14 cellular contexts compared by ENCODE assay signal in the genomic region with DNA sequence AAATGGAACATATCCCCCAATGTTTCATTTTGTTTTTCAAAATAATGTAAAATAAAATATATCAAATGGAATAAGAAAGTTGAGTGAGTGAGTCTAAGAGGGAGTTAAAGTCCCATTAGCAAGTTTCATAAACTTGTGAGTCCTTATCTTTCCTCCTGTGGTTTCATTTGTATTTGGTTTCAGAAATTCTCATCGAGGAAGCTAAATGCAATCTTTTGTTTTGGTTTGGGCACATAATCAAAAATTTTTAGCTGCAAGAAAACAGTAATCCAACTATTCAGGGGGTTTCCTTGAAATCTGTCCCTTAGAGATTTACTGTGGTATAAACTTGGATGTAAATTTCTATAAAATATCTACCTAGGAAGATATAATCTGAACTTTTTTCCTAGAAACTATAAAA.
DNase-seq lines count a peak whose midpoint lies in the region; ATAC-seq, FAIRE-seq and TF ChIP-seq lines count a peak whose summit lies in the region.
"Had no signal": no experiment of that assay in that cellular context is flagged by ENCODE, and none has a peak within 500 bp of the region (broad histone marks: within the 10 kb centered on the region; RNA-seq: fewer than 3 reads in every experiment).

No MANE protein-coding gene starts in this region.

- no peaks in the 10 kb centered on the region for H3K27me3 Mint-ChIP-seq in T-helper 1 cell treated with Interleukin-12 subunit alpha and Interleukin-12 subunit beta and Interleukin-4 antibody, amounts not matched to agents 30 μg/mL and 1 μg/mL, for 36 hours (ENCODE audit: low read depth)

- ATAC-seq in pancreas, result peak in 2 of 4 donors; percentile 9 to 12

- H3K27me3 ChIP-seq in pancreas, result no peaks in the 10 kb centered on the region
- H3K27me3 ChIP-seq: dorsolateral prefrontal cortex, hepatocyte, MG63 had no signal

- 0 to 3% methylated on average over 1 of the region's 1 CpG for WGBS in pancreas, 2 donors

- H3K9me3 ChIP-seq in pancreas, result no peaks in the 10 kb centered on the region
- H3K9me3 ChIP-seq: MG63 had no signal

- no peak for TF ChIP-seq CTCF in pancreas (IDR thresholded peaks at IDR 0.05)

- peak overlapping the region; percentile 49 for H3K4me3 Mint-ChIP-seq in T-helper 1 cell treated with Interleukin-12 subunit alpha and Interleukin-12 subunit beta and Interleukin-4 antibody, amounts not matched to agents 30 μg/mL and 1 μg/mL, for 36 hours

- peak; percentile 5 for FAIRE-seq in pancreas (lab: Jason Lieb, UNC)
- FAIRE-seq in frontal cortex (lab: Jason Lieb, UNC), result no peak
- FAIRE-seq: A204.1 had no signal

- peaks cover 8% of the 10 kb centered on the region for H3K36me3 Mint-ChIP-seq in T-helper 1 cell treated with Interleukin-12 subunit alpha and Interleukin-12 subunit beta and Interleukin-4 antibody, amounts not matched to agents 30 μg/mL and 1 μg/mL, for 36 hours (ENCODE audit: low read depth)

- peaks cover 13 to 55% (median 33%) of the 10 kb centered on the region in 3 donors for H3K4me1 ChIP-seq in pancreas

- no peaks in the 10 kb centered on the region for H3K36me3 ChIP-seq in pancreas
- H3K36me3 ChIP-seq: MG63 had no signal

- peak overlapping the region in 2 of 4 donors; percentile 45 to 54 for H3K27ac ChIP-seq in pancreas

- DNase-seq in T-helper 1 cell, result no peak
- peak; percentile 5 for DNase-seq in Jurkat, Clone E6-1 (ENCODE audit: low read depth, low spot score)
- DNase-seq in astrocyte of the hippocampus (ENCODE audit: low read depth, low spot score), result peak; percentile 73
- no peak for DNase-seq in pancreas
- DNase-seq in HT-29 (ENCODE audit: low spot score), result no peak
- no peak for DNase-seq in frontal cortex (ENCODE audit: low spot score in 2 of 2)
- no peak for DNase-seq in retina
- DNase-seq: dorsolateral prefrontal cortex, MG63, NCI-H524, SIG-M5 had no signal

- no peak overlapping the region for H3K27ac Mint-ChIP-seq in T-helper 1 cell treated with Interleukin-12 subunit alpha and Interleukin-12 subunit beta and Interleukin-4 antibody, amounts not matched to agents 30 μg/mL and 1 μg/mL, for 36 hours

- intact Hi-C loops in pancreas (cut with DNase I), result no loop called here

- no peak overlapping the region for H3K4me3 ChIP-seq in Jurkat, Clone E6-1 (ENCODE audit: low read length)
- H3K4me3 ChIP-seq in pancreas, result no peak overlapping the region
- H3K4me3 ChIP-seq: dorsolateral prefrontal cortex, hepatocyte, MG63 had no signal

- peaks cover 44% of the 10 kb centered on the region for H3K4me1 Mint-ChIP-seq in T-helper 1 cell treated with Interleukin-12 subunit alpha and Interleukin-12 subunit beta and Interleukin-4 antibody, amounts not matched to agents 30 μg/mL and 1 μg/mL, for 36 hours (ENCODE audit: low read depth)

- H3K9me3 Mint-ChIP-seq in T-helper 1 cell treated with Interleukin-12 subunit alpha and Interleukin-12 subunit beta and Interleukin-4 antibody, amounts not matched to agents 30 μg/mL and 1 μg/mL, for 36 hours, result no peaks in the 10 kb centered on the region

Comparison
In these comparisons a context has a peak if more than half of its experiments do, and no peak if none do; other contexts are left out.
1. DNase-seq: peak in Jurkat, Clone E6-1 (single experiment) and astrocyte of the hippocampus (single experiment); none in T-helper 1 cell (0 of 5), pancreas (0 of 6), HT-29 (single experiment), frontal cortex (0 of 2) and retina (single experiment).